11 cellular contexts compared by ENCODE assay signal in the genomic region with DNA sequence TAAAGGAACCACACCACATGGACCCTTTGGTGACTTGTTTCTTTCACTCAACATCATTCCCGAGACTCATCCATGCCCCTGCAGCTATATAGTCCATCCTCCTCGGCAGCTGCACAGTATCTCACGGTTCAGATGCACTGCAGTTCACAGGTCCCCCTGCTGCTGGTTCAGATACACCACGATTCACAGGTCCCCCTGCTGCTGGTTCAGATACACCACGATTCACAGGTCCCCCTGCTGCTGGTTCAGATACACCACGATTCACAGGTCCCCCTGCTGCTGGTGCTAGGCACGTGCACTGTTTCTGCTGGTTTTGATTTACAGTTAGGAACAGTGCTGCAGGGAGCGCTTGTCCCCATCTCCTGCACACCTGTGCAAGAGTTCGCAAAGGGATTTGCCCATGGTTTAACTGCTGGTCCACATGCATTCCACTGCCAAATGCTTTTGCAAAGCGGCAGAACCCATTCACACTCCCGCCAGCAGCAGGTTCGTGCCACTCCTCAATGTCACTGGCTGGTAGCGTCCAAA. TPM values are rescaled to one million over a fixed set of nuclear protein-coding genes. Genes with fewer than 3 reads are reported as not detected.
DNase-seq lines count a peak whose midpoint lies in the region; ATAC-seq and TF ChIP-seq lines count a peak whose summit lies in the region.
"Had no signal": no experiment of that assay in that cellular context is flagged by ENCODE, and none has a peak within 500 bp of the region (broad histone marks: within the 10 kb centered on the region; RNA-seq: fewer than 3 reads in every experiment).

No MANE protein-coding gene starts in this region.

- TF ChIP-seq CTCF in activated B cell treated with CpG ODN at 0.5 μM for 24 hours (IDR thresholded peaks at IDR 0.05) (no peak), thyroid gland (IDR thresholded peaks at IDR 0.05) (no peak), hepatocyte (IDR thresholded peaks at IDR 0.05; ENCODE audit: poor library complexity) (no peak)

- H3K4me3 Mint-ChIP-seq in activated B cell treated with CpG ODN at 0.5 μM for 24 hours: no peak overlapping the region
- H3K4me3 Mint-ChIP-seq: activated naive CD8-positive, alpha-beta T cell had no signal

- H3K9me2 ChIP-seq in hepatocyte (replicated peaks; ENCODE audit: insufficient read depth): no peaks in the 10 kb centered on the region

- POLR2A ChIA-PET in activated B cell treated with CpG ODN at 0.5 μM for 24 hours (lab: Charles Lee): interaction anchor here (0.6 to 0.7 kb wide), 3 partner anchors 9 to 459 kb away, joined by 3 to 9 read pairs (median 5); no protein-coding TSS in a partner anchor

- H3K36me3 ChIP-seq in H7 (replicated peaks; ENCODE audit: control insufficient read depth, insufficient read depth, low read length) (no peaks in the 10 kb centered on the region), thyroid gland (no peaks in the 10 kb centered on the region), hepatocyte (replicated peaks; ENCODE audit: insufficient read depth, low read depth) (no peaks in the 10 kb centered on the region)

- H3K27ac Mint-ChIP-seq in activated B cell treated with CpG ODN at 0.5 μM for 24 hours: no peak overlapping the region
- H3K27ac Mint-ChIP-seq: activated naive CD8-positive, alpha-beta T cell had no signal

- peaks cover 81% of the 10 kb centered on the region for H3K79me2 ChIP-seq in hepatocyte

- DNase-seq in D341Med (ENCODE audit: low spot score): peak; percentile 57
- peak; percentile 62 for DNase-seq in H7
- no peak for DNase-seq in activated B cell treated with CpG ODN at 0.5 μM for 24 hours
- no peak for DNase-seq in thyroid gland
- no peak for DNase-seq in hepatocyte (ENCODE audit: low spot score)
- DNase-seq: effector CD8-positive, alpha-beta T cell; GDM1; hippocampal formation had no signal

- peaks cover 3% of the 10 kb centered on the region for H4K20me1 ChIP-seq in hepatocyte (ENCODE audit: insufficient read depth, poor library complexity, severe bottlenecking)

- H3K4me1 ChIP-seq in thyroid gland: peaks cover 36 to 42% of the 10 kb centered on the region in 2 donors
- peaks cover 19% of the 10 kb centered on the region for H3K4me1 ChIP-seq in hepatocyte (ENCODE audit: insufficient read depth)

- H3K9me3 ChIP-seq in thyroid gland: no peaks in the 10 kb centered on the region
- H3K9me3 ChIP-seq in hepatocyte (ENCODE audit: low read depth): no peaks in the 10 kb centered on the region

- H3K27me3 ChIP-seq in H7 (ENCODE audit: control insufficient read depth, insufficient read depth, low read length) (peaks cover 1% of the 10 kb centered on the region; the same call in 1 of the 2 replicates), thyroid gland (no peaks in the 10 kb centered on the region), hepatocyte (no peaks in the 10 kb centered on the region)

- intact Hi-C loops in activated B cell treated with CpG ODN at 0.5 μM for 24 hours (cut with micrococcal nuclease): no loop called here
- intact Hi-C loops in thyroid gland (cut with DNase I): no loop called here

- no peaks in the 10 kb centered on the region for H3K9me3 Mint-ChIP-seq in activated B cell treated with CpG ODN at 0.5 μM for 24 hours

- WGBS in thyroid gland, 2 donors: 85 to 86% methylated on average over 13 of the region's 13 CpGs
- 70% methylated on average over 13 of the region's 13 CpGs for WGBS in hepatocyte (ENCODE audit: low lambda C conversion rate, missing lambda C conversion rate)

- H3K4me3 ChIP-seq in H7 (ENCODE audit: insufficient read depth, low read depth, low read length): no peak overlapping the region
- H3K4me3 ChIP-seq in thyroid gland (replicated peaks in 1 of 3): no peak overlapping the region
- no peak overlapping the region for H3K4me3 ChIP-seq in hepatocyte

- H2AFZ ChIP-seq in hepatocyte: no peak overlapping the region

- no peaks in the 10 kb centered on the region for H3K27me3 Mint-ChIP-seq in activated B cell treated with CpG ODN at 0.5 μM for 24 hours
- H3K27me3 Mint-ChIP-seq: activated naive CD8-positive, alpha-beta T cell had no signal

- TF ChIP-seq POLR2A in thyroid gland (IDR thresholded peaks at IDR 0.05): no peak

- H3K27ac ChIP-seq in thyroid gland (no peak overlapping the region), hepatocyte (no peak overlapping the region)

- H3K4me1 Mint-ChIP-seq in activated B cell treated with CpG ODN at 0.5 μM for 24 hours: peaks cover 14% of the 10 kb centered on the region

- ATAC-seq in activated B cell treated with CpG ODN at 0.5 μM for 24 hours (ENCODE audit: low read depth): peak; percentile 15

- CTCF ChIA-PET in activated B cell treated with CpG ODN at 0.5 μM for 24 hours (lab: Charles Lee): interaction anchor here (0.9 to 1.2 kb wide), 2 partner anchors 46 to 52 kb away, joined by 3 to 4 read pairs; a partner anchor contains a TSS

- no peak overlapping the region for H3K4me2 ChIP-seq in hepatocyte

- H3K36me3 Mint-ChIP-seq in activated B cell treated with CpG ODN at 0.5 μM for 24 hours (ENCODE audit: low read depth): peaks cover 6% of the 10 kb centered on the region

RNA-seq across cellular contexts. Expression of a gene that starts 3.8 kb away (rescaled TPM):
- total RNA-seq in H7 (2014; rRNA removed; shearing (Covaris generic)): 44.5 and 53.5 TPM in 2 replicates
- 13.1 and 15.3 TPM in 2 replicates for total RNA-seq in activated B cell treated with CpG ODN at 0.5 μM for 24 hours
- 10 to 100 TPM; 37.2 to 82.9 (median 59.5) TPM for total RNA-seq in thyroid gland
- 24.9 and 26.7 TPM in 2 replicates for total RNA-seq in hepatocyte
- polyA plus RNA-seq in hepatocyte: 14.3 and 20.1 TPM in 2 replicates

RNA-seq across cellular contexts. Expression of a gene that starts 3.9 kb away (rescaled TPM):
- 0.07 TPM in 1 of 2 replicates, not detected in the other for total RNA-seq in H7 (2014; rRNA removed; shearing (Covaris generic))
- total RNA-seq in activated B cell treated with CpG ODN at 0.5 μM for 24 hours: not detected in 2 replicates
- 10 to 100 TPM in 1 of 4 donors, 1 to 10 TPM in 3; 1.5 to 11.2 (median 2.8) TPM for total RNA-seq in thyroid gland
- 0.13 and 0.16 TPM in 2 replicates for total RNA-seq in hepatocyte
- 0.12 and 0.31 TPM in 2 replicates for polyA plus RNA-seq in hepatocyte
- total RNA-seq: LHCN-M2 had no signal

RNA-seq across cellular contexts. Expression of a gene that starts 24.5 kb away (rescaled TPM):
- 32.3 and 34.4 TPM in 2 replicates for total RNA-seq in H7 (2014; rRNA removed; shearing (Covaris generic))
- total RNA-seq in activated B cell treated with CpG ODN at 0.5 μM for 24 hours (74.1 and 79.2 TPM in 2 replicates), thyroid gland (100 to 1,000 TPM; 126 to 185 (median 166) TPM), hepatocyte (76.8 and 82.9 TPM in 2 replicates)
- polyA plus RNA-seq in hepatocyte: 61.5 and 65.9 TPM in 2 replicates

RNA-seq across cellular contexts. Expression of a gene that starts 45.6 kb away (rescaled TPM):
- 38.8 and 51.9 TPM in 2 replicates for total RNA-seq in H7 (2014; rRNA removed; shearing (Covaris generic))
- total RNA-seq in activated B cell treated with CpG ODN at 0.5 μM for 24 hours (79.6 and 85.1 TPM in 2 replicates), thyroid gland (10 to 100 TPM; 29.4 to 64.2 (median 56.3) TPM), hepatocyte (30.2 and 32.8 TPM in 2 replicates)
- 39.2 and 58.0 TPM in 2 replicates for polyA plus RNA-seq in hepatocyte

RNA-seq across cellular contexts. Expression of a gene that starts 49.8 kb away (rescaled TPM):
- total RNA-seq in H7 (2014; rRNA removed; shearing (Covaris generic)): 0.78 TPM in 1 of 2 replicates, not detected in the other
- not detected in 2 replicates for total RNA-seq in activated B cell treated with CpG ODN at 0.5 μM for 24 hours
- total RNA-seq in thyroid gland: under 1 TPM; 0.24 to 0.78 (median 0.54) TPM
- not detected in 2 replicates for total RNA-seq in hepatocyte
- 0.30 TPM in 1 of 2 replicates, not detected in the other for polyA plus RNA-seq in hepatocyte
- total RNA-seq: LHCN-M2, mononuclear cell had no signal

Comparison
In these comparisons a context has a peak if more than half of its experiments do, and no peak if none do; other contexts are left out.
1. DNase-seq: peak in D341Med (single experiment) and H7 (single experiment); none in activated B cell treated with CpG ODN at 0.5 μM for 24 hours (single experiment), thyroid gland (0 of 2) and hepatocyte (single experiment).